In genomic region chr4:77471821-77472495, GRCh38 we compare ENCODE assay signal across 17 cellular contexts.
DNase-seq lines count a peak whose midpoint lies in the region; ATAC-seq and TF ChIP-seq lines count a peak whose summit lies in the region.
"Had no signal": no experiment of that assay in that cellular context is flagged by ENCODE, and none has a peak within 500 bp of the region (broad histone marks: within the 10 kb centered on the region; RNA-seq: fewer than 3 reads in every experiment).

No MANE protein-coding gene starts in this region.

- 76% methylated on average over 4 of the region's 5 CpGs for WGBS in esophagus muscularis mucosa
- 60 to 93% (median 73%) methylated on average over 3 to 5 of the region's 5 CpGs for WGBS in stomach, 5 donors

- TF ChIP-seq CTCF in OCI-LY3 (IDR thresholded peaks at IDR 0.05; ENCODE audit: low read depth, low read length) (no peak), esophagus muscularis mucosa (IDR thresholded peaks at IDR 0.05) (no peak), stomach (IDR thresholded peaks at IDR 0.05) (no peak)

- intact Hi-C loops in esophagus muscularis mucosa (cut with DNase I) (no loop called here), stomach (cut with DNase I; ENCODE audit: low total_unique reads) (no loop called here)

- H3K27me3 ChIP-seq in OCI-LY3 (ENCODE audit: low read depth, low read length) (no peaks in the 10 kb centered on the region), esophagus muscularis mucosa (no peaks in the 10 kb centered on the region), stomach (no peaks in the 10 kb centered on the region)
- H3K27me3 ChIP-seq: BLaER1 had no signal

- no peak for ATAC-seq in GM18511 (IDR thresholded peaks at IDR 0.05; ENCODE audit: unreplicated experiment)

- H3K9me3 ChIP-seq in OCI-LY3 (ENCODE audit: insufficient read depth, low read length) (no peaks in the 10 kb centered on the region), esophagus muscularis mucosa (no peaks in the 10 kb centered on the region), stomach (no peaks in the 10 kb centered on the region)
- H3K9me3 ChIP-seq: BLaER1 had no signal

- no peak overlapping the region for H3K4me3 ChIP-seq in OCI-LY3 (ENCODE audit: low read length)
- no peak overlapping the region for H3K4me3 ChIP-seq in esophagus muscularis mucosa
- no peak overlapping the region for H3K4me3 ChIP-seq in stomach
- H3K4me3 ChIP-seq: BLaER1 had no signal

- peaks cover 22% of the 10 kb centered on the region for H3K79me2 ChIP-seq in OCI-LY3 (ENCODE audit: low read length)

- H2AFZ ChIP-seq in OCI-LY3 (ENCODE audit: low read depth, low read length): no peak overlapping the region

- no peak overlapping the region for H3K27ac ChIP-seq in OCI-LY3 (ENCODE audit: low read length)
- H3K27ac ChIP-seq in esophagus muscularis mucosa (replicated peaks in 1 of 4): no peak overlapping the region
- no peak overlapping the region for H3K27ac ChIP-seq in stomach
- H3K27ac ChIP-seq: 22Rv1, BLaER1, HL-60 had no signal

- no peak overlapping the region for H3K4me2 ChIP-seq in OCI-LY3 (ENCODE audit: low read length)
- H3K4me2 ChIP-seq: BLaER1 had no signal

- H3K4me1 ChIP-seq in OCI-LY3 (ENCODE audit: low read length) (peaks cover 56% of the 10 kb centered on the region), esophagus muscularis mucosa (no peaks in the 10 kb centered on the region), stomach (no peaks in the 10 kb centered on the region)
- H3K4me1 ChIP-seq: BLaER1, Caco-2 had no signal

- no peaks in the 10 kb centered on the region for H4K20me1 ChIP-seq in OCI-LY3 (ENCODE audit: insufficient read depth, low read length)
- H4K20me1 ChIP-seq: BLaER1 had no signal

- DNase-seq in DMS53 (lab: John Stamatoyannopoulos, UW) (peak; percentile 5), DMS53 treated with DMSO at 0.1 percent for 48 hours (lab: John Stamatoyannopoulos, UW; ENCODE audit: unreplicated experiment) (no peak), esophagus muscularis mucosa (ENCODE audit: extremely low spot score) (peak; percentile 47), stomach (peak; percentile 74), GM19240 (ENCODE audit: insufficient read length, low spot score) (no peak), RKO (ENCODE audit: low spot score) (no peak)
- DNase-seq: AML-193; Caco-2; CD8-positive, alpha-beta memory T cell; DMS79; HCEC 1CT; HFFc6 had no signal

- H3K36me3 ChIP-seq in OCI-LY3 (replicated peaks; ENCODE audit: low read depth, low read length) (no peaks in the 10 kb centered on the region), esophagus muscularis mucosa (no peaks in the 10 kb centered on the region), stomach (no peaks in the 10 kb centered on the region)
- H3K36me3 ChIP-seq: BLaER1 had no signal

- TF ChIP-seq EP300 in esophagus muscularis mucosa (IDR thresholded peaks at IDR 0.05) (no peak), stomach (IDR thresholded peaks at IDR 0.05) (no peak)

- 0 out of 2 replicates have a peak overlapping the region, but pooled peaks have one; percentile 84 for H3K9ac ChIP-seq in OCI-LY3 (ENCODE audit: low read length)
- H3K9ac ChIP-seq: BLaER1 had no signal

- no peak for TF ChIP-seq POLR2A in esophagus muscularis mucosa (IDR thresholded peaks at IDR 0.05; ENCODE audit: low read depth)
- no peak for TF ChIP-seq POLR2A in stomach (IDR thresholded peaks at IDR 0.05)

Comparison
In these comparisons a context has a peak if more than half of its experiments do, and no peak if none do; other contexts are left out.
1. DNase-seq: peak in DMS53 (single experiment), esophagus muscularis mucosa (single experiment) and stomach (single experiment); none in DMS53 treated with DMSO at 0.1 percent for 48 hours (single experiment), GM19240 (single experiment) and RKO (single experiment).